10 cellular contexts compared by ENCODE assay signal in the genomic region with DNA sequence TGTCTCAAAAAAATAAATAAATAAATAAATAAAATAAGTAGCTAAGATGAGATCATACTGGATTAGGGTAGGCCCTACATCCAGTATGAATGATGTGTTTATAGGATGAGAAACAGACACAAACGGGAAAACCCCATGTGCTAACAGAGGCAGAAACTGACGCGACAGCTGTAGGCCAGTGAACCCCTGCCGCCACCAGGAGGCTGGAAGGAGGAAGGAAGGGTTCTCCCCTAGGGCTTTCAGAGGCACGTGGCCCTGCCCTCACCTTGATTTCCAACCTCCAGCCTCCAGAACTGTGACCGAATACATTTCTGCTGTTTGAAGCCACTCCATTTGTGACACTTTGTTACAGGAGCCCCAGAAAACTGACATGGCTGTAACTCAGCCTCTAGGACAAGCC. TPM values are rescaled to one million over a fixed set of nuclear protein-coding genes. Genes with fewer than 3 reads are reported as not detected.
A peak's percentile ranks its signal among the peaks of the same experiment; 100 is the strongest.
DNase-seq lines count a peak whose midpoint lies in the region; ATAC-seq and TF ChIP-seq lines count a peak whose summit lies in the region.
"Had no signal": no experiment of that assay in that cellular context is flagged by ENCODE, and none has a peak within 500 bp of the region (broad histone marks: within the 10 kb centered on the region; RNA-seq: fewer than 3 reads in every experiment).

No MANE protein-coding gene starts in this region.

- H3K36me3 Mint-ChIP-seq in naive B cell = no peaks in the 10 kb centered on the region

- intact Hi-C loops in lower lobe of right lung (cut with DNase I) = no loop called here

- H3K4me1 ChIP-seq in GM23248 (ENCODE audit: insufficient read depth) (no peaks in the 10 kb centered on the region), lower lobe of right lung (no peaks in the 10 kb centered on the region)

- DNase-seq in SIG-M5 treated with dmso at 0.1 percent for 504 hours (lab: John Stamatoyannopoulos, UW; ENCODE audit: unreplicated experiment) (peak; percentile 22), SIG-M5 (lab: John Stamatoyannopoulos, UW) (no peak), HCEC 1CT (peak; percentile 35), naive B cell (no peak), GM23248 (no peak), lower lobe of right lung (no peak)
- DNase-seq in activated CD4-positive, alpha-beta T cell treated with anti-CD3 and anti-CD28 coated beads, Interleukin-2, amount 50 U/mL, for 48 hours = peak; percentile 27 to 54
- DNase-seq: NCI-H1092 treated with DMSO at 0.1 percent for 48 hours; stimulated activated naive CD4-positive, alpha-beta T cell treated with Interleukin-2 at 50 U/mL for 16 hours had no signal

- in situ Hi-C loops in GM23248 (cut with MboI) = no loop called here

- H3K27me3 Mint-ChIP-seq in naive B cell = peaks cover 13 to 16% (median 14%) of the 10 kb centered on the region in 3 donors

- ATAC-seq in naive B cell (ENCODE audit: low read depth in 2 of 2) = peak; percentile 68 to 72
- ATAC-seq in GM19463 (IDR thresholded peaks at IDR 0.05; ENCODE audit: unreplicated experiment) = no peak
- ATAC-seq in lower lobe of right lung = no peak

- H3K9ac ChIP-seq in GM23248 = no peak overlapping the region

- H3K4me1 Mint-ChIP-seq in naive B cell = no peaks in the 10 kb centered on the region

- H3K27ac Mint-ChIP-seq in naive B cell = no peak overlapping the region

- no peaks in the 10 kb centered on the region for H4K20me1 ChIP-seq in GM23248 (ENCODE audit: insufficient read depth)

- H3K4me3 Mint-ChIP-seq in naive B cell = no peak overlapping the region

- no peak overlapping the region for H2AFZ ChIP-seq in GM23248

- WGBS in GM23248 (ENCODE audit: low coverage in 1 of 2, low lambda C conversion rate in 2 of 2, missing lambda C conversion rate in 2 of 2), 2 experiments = 46 to 70% methylated on average over 6 of the region's 6 CpGs

- no peaks in the 10 kb centered on the region for H3K79me2 ChIP-seq in GM23248 (ENCODE audit: insufficient read depth)

- peaks cover 0 to 1% (median 0%) of the 10 kb centered on the region in 7 donors for H3K9me3 Mint-ChIP-seq in naive B cell

- no peak overlapping the region for H3K27ac ChIP-seq in GM23248
- H3K27ac ChIP-seq in lower lobe of right lung = no peak overlapping the region

- H3K36me3 ChIP-seq in GM23248 (ENCODE audit: low read depth) = no peaks in the 10 kb centered on the region
- no peaks in the 10 kb centered on the region for H3K36me3 ChIP-seq in lower lobe of right lung

- H3F3A ChIP-seq in GM23248 (ENCODE audit: insufficient read depth) = no peaks in the 10 kb centered on the region

- no peak overlapping the region for H3K4me2 ChIP-seq in GM23248 (ENCODE audit: unreplicated experiment)

- H3K9me3 ChIP-seq in GM23248 (ENCODE audit: low read depth) = no peaks in the 10 kb centered on the region
- H3K9me3 ChIP-seq in lower lobe of right lung = no peaks in the 10 kb centered on the region

- no peaks in the 10 kb centered on the region for H3K9me2 ChIP-seq in GM23248 (ENCODE audit: insufficient read depth)

- H3K27me3 ChIP-seq in GM23248 (replicated peaks; ENCODE audit: insufficient read depth) (0 out of 2 replicates have a peak, but pooled peaks cover 9% of the 10 kb centered on the region), lower lobe of right lung (ENCODE audit: low read depth) (peaks cover 2% of the 10 kb centered on the region)

- no peak overlapping the region for H3K4me3 ChIP-seq in GM23248
- H3K4me3 ChIP-seq in lower lobe of right lung = no peak overlapping the region

- TF ChIP-seq CTCF in lower lobe of right lung (IDR thresholded peaks at IDR 0.05) = no peak

RNA-seq across cellular contexts. Expression of a gene that starts 38.5 kb away (rescaled TPM):
- not detected for polyA plus RNA-seq in naive B cell (ENCODE audit: low read depth in 6 of 6)
- total RNA-seq in GM23248 (2014; rRNA removed; shearing (Covaris generic)) = 0.11 and 0.25 TPM in 2 replicates
- polyA plus RNA-seq in GM23248 (2016; fragmentation: Nextera tagmentation; extraction: Ambion mirVana) = 0.10 TPM in 1 of 2 replicates, not detected in the other
- 0.56 TPM for total RNA-seq in lower lobe of right lung

RNA-seq across cellular contexts. Expression of a gene that starts 57.8 kb away (rescaled TPM):
- polyA plus RNA-seq in naive B cell (ENCODE audit: low read depth in 6 of 6) (100 to 1,000 TPM; 148 to 237 (median 187) TPM), GM23248 (2016; fragmentation: Nextera tagmentation; extraction: Ambion mirVana) (124 and 137 TPM in 2 replicates)
- total RNA-seq in GM23248 (2014; rRNA removed; shearing (Covaris generic)) = 101 and 127 TPM in 2 replicates
- total RNA-seq in lower lobe of right lung = 317 TPM

Comparison
In these comparisons a context has a peak if more than half of its experiments do, and no peak if none do; other contexts are left out.
1. DNase-seq: peak in SIG-M5 treated with dmso at 0.1 percent for 504 hours (single experiment), HCEC 1CT (single experiment) and activated CD4-positive, alpha-beta T cell treated with anti-CD3 and anti-CD28 coated beads, Interleukin-2, amount 50 U/mL, for 48 hours (2 of 2); none in SIG-M5 (single experiment), naive B cell (single experiment), GM23248 (single experiment) and lower lobe of right lung (single experiment).
2. ATAC-seq: peak in naive B cell (2 of 2); none in GM19463 (single experiment) and lower lobe of right lung (0 of 2).